In the genomic region with DNA sequence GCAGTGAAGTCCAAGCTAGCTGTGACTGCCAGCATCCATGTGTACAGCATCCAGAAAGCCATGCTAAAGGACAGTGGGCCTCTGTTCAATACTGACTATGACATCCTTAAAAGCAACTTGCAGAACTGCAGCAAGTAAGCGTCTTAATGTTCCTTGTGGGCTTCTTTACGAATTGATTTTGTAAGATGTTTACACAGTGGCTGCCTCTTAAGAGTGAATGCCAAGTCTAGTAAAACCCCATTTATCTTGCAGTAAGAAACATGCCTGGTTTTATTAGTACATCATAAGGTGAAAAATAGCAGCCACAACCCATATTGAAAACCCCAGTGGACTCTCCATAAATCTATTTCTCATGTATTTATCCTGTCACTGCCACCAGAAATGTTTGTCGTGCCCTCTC, we compare ENCODE assay signal across 20 cellular contexts. TPM values are rescaled to one million over a fixed set of nuclear protein-coding genes. Genes with fewer than 3 reads are reported as not detected.
A peak's percentile ranks its signal among the peaks of the same experiment; 100 is the strongest.
DNase-seq lines count a peak whose midpoint lies in the region; ATAC-seq and TF ChIP-seq lines count a peak whose summit lies in the region.
"Had no signal": no experiment of that assay in that cellular context is flagged by ENCODE, and none has a peak within 500 bp of the region (broad histone marks: within the 10 kb centered on the region; RNA-seq: fewer than 3 reads in every experiment).

No MANE protein-coding gene starts in this region.

- WGBS in esophagus squamous epithelium, 2 donors = 53 to 77% methylated on average over 3 of the region's 3 CpGs

- peaks cover 0 to 21% (median 0%) of the 10 kb centered on the region in 3 donors for H3K4me1 ChIP-seq in esophagus squamous epithelium
- peaks cover 8 to 22% of the 10 kb centered on the region in 2 donors for H3K4me1 ChIP-seq in left lung
- H3K4me1 ChIP-seq in stomach smooth muscle (ENCODE audit: control insufficient read depth, insufficient read depth, low read length) = peaks cover 13% of the 10 kb centered on the region
- H3K4me1 ChIP-seq in OCI-LY7 (ENCODE audit: insufficient read depth, low read length, poor library complexity, severe bottlenecking) = no peaks in the 10 kb centered on the region
- H3K4me1 ChIP-seq: BE2C, Peyer's patch had no signal

- no TSS peak for BruUV-seq in OCI-LY7 (replicated peaks; lab: Mats Ljungman, UMichigan)

- no peaks in the 10 kb centered on the region for H3K9me2 ChIP-seq in OCI-LY7 (ENCODE audit: insufficient read depth, low read length)

- H3K9ac ChIP-seq in stomach smooth muscle (ENCODE audit: low read length in 2 of 2) = peak overlapping the region in 1 of 2 donors; percentile 3

- peaks cover 0 to 65% (median 3%) of the 10 kb centered on the region in 3 donors for H3K36me3 ChIP-seq in esophagus squamous epithelium
- H3K36me3 ChIP-seq in left lung = peaks cover 0 to 49% of the 10 kb centered on the region in 2 donors
- peaks cover 0 to 3% of the 10 kb centered on the region in 2 donors for H3K36me3 ChIP-seq in stomach smooth muscle (ENCODE audit: control insufficient read depth in 2 of 2, insufficient read depth in 2 of 2, low read length in 2 of 2)
- peaks cover 95% of the 10 kb centered on the region for H3K36me3 ChIP-seq in OCI-LY7 (ENCODE audit: insufficient read depth, low read length)

- no peaks in the 10 kb centered on the region for H3K27me3 ChIP-seq in esophagus squamous epithelium
- no peaks in the 10 kb centered on the region for H3K27me3 ChIP-seq in left lung
- no peaks in the 10 kb centered on the region for H3K27me3 ChIP-seq in stomach smooth muscle (ENCODE audit: control insufficient read depth in 1 of 2, insufficient read depth in 2 of 2, low read length in 2 of 2)
- H3K27me3 ChIP-seq: BE2C, Peyer's patch had no signal

- H3K27ac ChIP-seq in esophagus squamous epithelium (peak overlapping the region in 3 of 4 donors; percentile 22 to 63 (median 63)), left lung (no peak overlapping the region), stomach smooth muscle (ENCODE audit: low read length) (peak overlapping the region; percentile 75), OCI-LY7 (ENCODE audit: low read depth, low read length, poor library complexity, severe bottlenecking) (no peak overlapping the region)

- intact Hi-C loops in esophagus squamous epithelium (cut with DNase I) = loop anchor here (10.0 kb wide), 1 partner anchor 112 kb away; no protein-coding TSS in a partner anchor
- intact Hi-C loops in left lung (cut with DNase I) = no loop called here
- intact Hi-C loops in OCI-LY7 (cut with micrococcal nuclease; ENCODE audit: unreplicated experiment) = loop anchor here (10.0 kb wide), 1 partner anchor 62 kb away; no protein-coding TSS in a partner anchor

- TF ChIP-seq POLR2A in esophagus squamous epithelium (IDR thresholded peaks at IDR 0.05) = no peak

- TF ChIP-seq CTCF in AG10803 (conservative IDR thresholded peaks at IDR 0.05; ENCODE audit: low read length) (no peak), esophagus squamous epithelium (IDR thresholded peaks at IDR 0.05) (no peak), left lung (IDR thresholded peaks at IDR 0.05) (no peak), OCI-LY7 (conservative IDR thresholded peaks at IDR 0.05; ENCODE audit: low read length) (no peak), GM10266 (IDR thresholded peaks at IDR 0.05; ENCODE audit: control insufficient read depth, insufficient read depth, low read depth, missing control alignments) (no peak)

- CTCF ChIA-PET in OCI-LY7 (lab: Charles Lee; ENCODE audit: unreplicated experiment) = no interaction called here

- H3K9me3 ChIP-seq in esophagus squamous epithelium = no peaks in the 10 kb centered on the region
- no peaks in the 10 kb centered on the region for H3K9me3 ChIP-seq in left lung
- H3K9me3 ChIP-seq in stomach smooth muscle (ENCODE audit: control insufficient read depth in 2 of 2, low read length in 2 of 2) = no peaks in the 10 kb centered on the region
- no peaks in the 10 kb centered on the region for H3K9me3 ChIP-seq in OCI-LY7 (ENCODE audit: low read length)
- H3K9me3 ChIP-seq: BE2C, Peyer's patch had no signal

- DNase-seq in AG10803 (ENCODE audit: low read depth) = peak; percentile 28
- DNase-seq in esophagus squamous epithelium (lab: John Stamatoyannopoulos, UW) = no peak
- DNase-seq in left lung = no peak
- no peak for DNase-seq in OCI-LY7 (ENCODE audit: low spot score)
- DNase-seq in GM10266 (ENCODE audit: extremely low spot score) = no peak
- DNase-seq in NK-92 (lab: John Stamatoyannopoulos, UW; ENCODE audit: unreplicated experiment) = no peak
- no peak for DNase-seq in central memory CD4-positive, alpha-beta T cell
- DNase-seq: BE2C; CD4-positive, alpha-beta memory T cell; GF-D8; GOT3; KG1; NCI-H1092 treated with DMSO at 0.1 percent for 48 hours; NCI-H187 treated with DMSO at 0.1 percent for 48 hours; NCI-H2171; NCI-H446 treated with DMSO at 0.1 percent for 48 hours; NCI-H748 treated with DMSO at 0.1 percent for 48 hours; Peyer's patch; Right ventricle myocardium superior had no signal

- no peak overlapping the region for H2AFZ ChIP-seq in OCI-LY7 (ENCODE audit: low read length)

- no peak overlapping the region for H3K4me2 ChIP-seq in OCI-LY7 (ENCODE audit: low read length)

- peaks cover 10% of the 10 kb centered on the region; the same call in 1 of the 2 replicates for H3K79me2 ChIP-seq in OCI-LY7 (ENCODE audit: insufficient read depth, low read depth, low read length)

- peak; percentile 25 for ATAC-seq in left lung

- POLR2A ChIA-PET in OCI-LY7 (lab: Charles Lee) = no interaction called here

- H4K20me1 ChIP-seq in OCI-LY7 (ENCODE audit: insufficient read depth, low read length) = no peaks in the 10 kb centered on the region

- H3K4me3 ChIP-seq in AG10803 (ENCODE audit: low read length) = no peak overlapping the region
- H3K4me3 ChIP-seq in esophagus squamous epithelium = no peak overlapping the region
- no peak overlapping the region for H3K4me3 ChIP-seq in left lung
- no peak overlapping the region for H3K4me3 ChIP-seq in stomach smooth muscle (ENCODE audit: low read length in 2 of 2)
- no peak overlapping the region for H3K4me3 ChIP-seq in OCI-LY7 (ENCODE audit: low read depth, low read length, poor library complexity, severe bottlenecking)
- H3K4me3 ChIP-seq: Peyer's patch had no signal

RNA-seq across cellular contexts. Expression of a gene that starts 20.5 kb away (rescaled TPM):
- total RNA-seq in esophagus squamous epithelium (10 to 100 TPM in 3 of 4 donors, 1 to 10 TPM in 1; 5.1 to 13.8 (median 11.9) TPM), left lung (10 to 100 TPM; 15.0 to 22.7 TPM), OCI-LY7 (2022) (39.3 and 40.7 TPM in 2 replicates)
- 38.8 and 43.0 TPM in 2 replicates for total RNA-seq in OCI-LY7 (2014; rRNA removed; shearing (Covaris generic))

Comparison
In these comparisons a context has a peak if more than half of its experiments do, and no peak if none do; other contexts are left out.
1. H3K27ac ChIP-seq: peak in esophagus squamous epithelium (3 of 4) and stomach smooth muscle (single experiment); none in left lung (0 of 2) and OCI-LY7 (single experiment).
2. intact Hi-C loops: an anchor here in esophagus squamous epithelium (10.0 kb wide) and OCI-LY7 (10.0 kb wide); none called in left lung.